In genomic region chr19:44737238-44738160, GRCh38 we compare ENCODE assay signal across 11 cellular contexts. TPM values are rescaled to one million over a fixed set of nuclear protein-coding genes. Genes with fewer than 3 reads are reported as not detected.
DNase-seq lines count a peak whose midpoint lies in the region; ATAC-seq and TF ChIP-seq lines count a peak whose summit lies in the region.
"Had no signal": no experiment of that assay in that cellular context is flagged by ENCODE, and none has a peak within 500 bp of the region (broad histone marks: within the 10 kb centered on the region; RNA-seq: fewer than 3 reads in every experiment).

No MANE protein-coding gene starts in this region.

- TF ChIP-seq RAD21 in HCT116 (IDR thresholded peaks at IDR 0.05; ENCODE audit: low read depth), result no peak

- H3K27ac ChIP-seq in HCT116 (ENCODE audit: low read depth, low read length) (no peak overlapping the region; the same call in 1 of the 2 replicates), ovary (peak overlapping the region in 1 of 2 donors; percentile 17)
- H3K27ac ChIP-seq in naive thymus-derived CD4-positive, alpha-beta T cell (ENCODE audit: low read depth, low read length), result no peak overlapping the region

- H3K9me2 ChIP-seq in HCT116 (ENCODE audit: insufficient read depth), result no peaks in the 10 kb centered on the region

- H3K36me3 Mint-ChIP-seq in central memory CD8-positive, alpha-beta T cell (ENCODE audit: insufficient read depth), result peaks cover 1% of the 10 kb centered on the region
- no peaks in the 10 kb centered on the region for H3K36me3 Mint-ChIP-seq in naive thymus-derived CD4-positive, alpha-beta T cell

- RAD21 ChIA-PET in HCT116 (lab: Charles Lee; ENCODE audit: low non-redundant PET in 1 of 2, low total read pairs in 2 of 2, uncharacterized antibody in 2 of 2, unreplicated experiment in 2 of 2), result no interaction called here

- H3K4me1 ChIP-seq in HCT116 (ENCODE audit: control insufficient read depth in 1 of 2, insufficient read depth in 2 of 2, low read length in 2 of 2), result peaks cover 64 to 79% of the 10 kb centered on the region in 2 experiments
- peaks cover 6% of the 10 kb centered on the region for H3K4me1 ChIP-seq in ovary (ENCODE audit: insufficient read depth)
- H3K4me1 ChIP-seq in naive thymus-derived CD4-positive, alpha-beta T cell (ENCODE audit: control insufficient read depth in 2 of 2, insufficient read depth in 2 of 2, low read length in 2 of 2), result no peaks in the 10 kb centered on the region

- DNase-seq in CD1c-positive myeloid dendritic cell (ENCODE audit: extremely low spot score) (peak; percentile 87), HCT116 (ENCODE audit: low read depth, low spot score) (no peak), ovary (peak in 4 of 5 donors; percentile 37 to 65 (median 46)), inferior parietal cortex (ENCODE audit: extremely low spot score) (no peak), KBM-7 (no peak)
- no peak for DNase-seq in central memory CD8-positive, alpha-beta T cell (ENCODE audit: low spot score in 2 of 2)
- DNase-seq in naive thymus-derived CD4-positive, alpha-beta T cell, result no peak
- DNase-seq: Kasumi-1, T-helper 2 cell had no signal

- intact Hi-C loops in HCT116 (cut with micrococcal nuclease) (no loop called here), ovary (cut with DNase I) (no loop called here)
- intact Hi-C loops in naive thymus-derived CD4-positive, alpha-beta T cell (cut with micrococcal nuclease), result no loop called here

- no peaks in the 10 kb centered on the region for H3K79me2 ChIP-seq in HCT116 (ENCODE audit: insufficient read depth, low read length)

- H3K4me2 ChIP-seq in HCT116 (ENCODE audit: low read length), result peak overlapping the region; percentile 16; the same call in 1 of the 2 replicates

- CTCF ChIA-PET in HCT116 (lab: Charles Lee), result interaction anchor here (2.0 kb wide), 1 partner anchor 34 kb away, joined by 8 read pairs; no protein-coding TSS in a partner anchor
- CTCF ChIA-PET in naive thymus-derived CD4-positive, alpha-beta T cell (lab: Charles Lee), result interaction anchor here (1.0 to 1.3 kb wide), 2 partner anchors 14 to 33 kb away, joined by 4 to 8 read pairs; no protein-coding TSS in a partner anchor

- no peaks in the 10 kb centered on the region for H3K9me3 Mint-ChIP-seq in central memory CD8-positive, alpha-beta T cell
- no peaks in the 10 kb centered on the region for H3K9me3 Mint-ChIP-seq in naive thymus-derived CD4-positive, alpha-beta T cell

- H3K36me3 ChIP-seq in HCT116 (ENCODE audit: control insufficient read depth in 1 of 2, insufficient read depth in 2 of 2, low read length in 2 of 2) (no peaks in the 10 kb centered on the region), ovary (no peaks in the 10 kb centered on the region)
- H3K36me3 ChIP-seq in naive thymus-derived CD4-positive, alpha-beta T cell (ENCODE audit: control insufficient read depth in 2 of 3, insufficient read depth in 3 of 3, low read length in 3 of 3), result no peaks in the 10 kb centered on the region

- TF ChIP-seq EP300 in ovary (IDR thresholded peaks at IDR 0.05), result no peak

- no peaks in the 10 kb centered on the region for H3K27me3 Mint-ChIP-seq in central memory CD8-positive, alpha-beta T cell
- peaks cover 0 to 12% (median 0%) of the 10 kb centered on the region in 5 donors for H3K27me3 Mint-ChIP-seq in naive thymus-derived CD4-positive, alpha-beta T cell

- no peak overlapping the region for H2AFZ ChIP-seq in HCT116 (ENCODE audit: low read depth, low read length, poor library complexity, severe bottlenecking)

- no peak for ATAC-seq in HCT116
- peak; percentile 43 for ATAC-seq in central memory CD8-positive, alpha-beta T cell (replicated peaks; ENCODE audit: extremely low read depth, poor library complexity, severe bottlenecking)
- ATAC-seq in naive thymus-derived CD4-positive, alpha-beta T cell, result no peak
- no peak for ATAC-seq in HG02678 (IDR thresholded peaks at IDR 0.05; ENCODE audit: unreplicated experiment)

- H3K9ac ChIP-seq in HCT116 (ENCODE audit: low read length), result no peak overlapping the region

- no peak overlapping the region for H3K4me3 ChIP-seq in HCT116 (replicated peaks in 1 of 2; ENCODE audit: low read depth in 1 of 2, low read length in 2 of 2)
- H3K4me3 ChIP-seq in ovary, result no peak overlapping the region
- H3K4me3 ChIP-seq in naive thymus-derived CD4-positive, alpha-beta T cell (ENCODE audit: low read length), result no peak overlapping the region

- peaks cover 11% of the 10 kb centered on the region for H3K4me1 Mint-ChIP-seq in central memory CD8-positive, alpha-beta T cell
- H3K4me1 Mint-ChIP-seq in naive thymus-derived CD4-positive, alpha-beta T cell, result peaks cover 7 to 31% (median 11%) of the 10 kb centered on the region in 7 donors

- H3K27me3 ChIP-seq in HCT116 (ENCODE audit: insufficient read depth, low read length) (no peaks in the 10 kb centered on the region), ovary (no peaks in the 10 kb centered on the region)
- no peaks in the 10 kb centered on the region for H3K27me3 ChIP-seq in naive thymus-derived CD4-positive, alpha-beta T cell (ENCODE audit: control insufficient read depth in 2 of 2, insufficient read depth in 2 of 2, low read length in 2 of 2)

- H4K20me1 ChIP-seq in HCT116 (ENCODE audit: insufficient read depth), result no peaks in the 10 kb centered on the region

- no peaks in the 10 kb centered on the region for H3K9me3 ChIP-seq in HCT116 (ENCODE audit: control insufficient read depth in 1 of 2, insufficient read depth in 1 of 2, low read depth in 1 of 2, low read length in 2 of 2)
- H3K9me3 ChIP-seq in ovary, result no peaks in the 10 kb centered on the region
- H3K9me3 ChIP-seq in naive thymus-derived CD4-positive, alpha-beta T cell (ENCODE audit: control insufficient read depth in 2 of 3, low read length in 3 of 3), result no peaks in the 10 kb centered on the region

- H3K4me3 Mint-ChIP-seq in central memory CD8-positive, alpha-beta T cell, result no peak overlapping the region
- H3K4me3 Mint-ChIP-seq in naive thymus-derived CD4-positive, alpha-beta T cell, result no peak overlapping the region

- POLR2A ChIA-PET in HCT116 (lab: Charles Lee), result interaction anchor here (1.5 kb wide), 1 partner anchor 35 kb away, joined by 4 read pairs; no protein-coding TSS in a partner anchor
- POLR2A ChIA-PET in naive thymus-derived CD4-positive, alpha-beta T cell (lab: Charles Lee), result interaction anchor here (0.6 to 1.0 kb wide), 2 partner anchors 13 to 37 kb away, joined by 3 read pairs; no protein-coding TSS in a partner anchor

- in situ Hi-C loops in KBM-7 (cut with MboI; ENCODE audit: low pct_unique_long_range_greater_than_20kb, low sequenced_read_pairs), result no loop called here

- TF ChIP-seq POLR2A in HCT116 (IDR thresholded peaks at IDR 0.05; ENCODE audit: borderline replicate concordance, extremely low read depth, insufficient read depth, insufficient read length) (no peak), ovary (IDR thresholded peaks at IDR 0.05) (no peak)

- BruUV-seq in HCT116 (replicated peaks; lab: Mats Ljungman, UMichigan), result no TSS peak

- TF ChIP-seq CTCF in HCT116 (IDR thresholded peaks at IDR 0.05 in 2 of 3, conservative IDR thresholded peaks at IDR 0.05 in 1 of 3; ENCODE audit: borderline replicate concordance in 1 of 3, insufficient read depth in 1 of 3, low read depth in 2 of 3, low read length in 2 of 3) (no peak), ovary (IDR thresholded peaks at IDR 0.05) (no peak)

- H3K27ac Mint-ChIP-seq in central memory CD8-positive, alpha-beta T cell (ENCODE audit: low read depth), result peak overlapping the region; percentile 49
- peak overlapping the region in 1 of 9 donors; percentile 90 for H3K27ac Mint-ChIP-seq in naive thymus-derived CD4-positive, alpha-beta T cell

- WGBS in ovary, 3 donors, result 37 to 52% (median 42%) methylated on average over 13 of the region's 13 CpGs

TF ChIP-seq in HCT116, 20 proteins besides CTCF, POLR2A, EP300 and RAD21 (continues in another document):
- TF ChIP-seq MAX (IDR thresholded peaks at IDR 0.05) (no peak), YY1 (IDR thresholded peaks at IDR 0.05; ENCODE audit: extremely low read depth, insufficient replicate concordance, low read depth, low read length) (no peak), ATF3 (IDR thresholded peaks at IDR 0.05) (no peak)

RNA-seq across cellular contexts. Expression of gene BCL3, which starts 11.0 kb away (rescaled TPM):
- 37.9 TPM for total RNA-seq in HCT116 (2021; ENCODE audit: unreplicated experiment)
- 33.1 and 43.5 TPM in 2 replicates for polyA plus RNA-seq in HCT116 (2012)
- total RNA-seq in ovary, result 100 to 1,000 TPM in 2 of 7 donors, 10 to 100 TPM in 5; 17.8 to 141 (median 50.7) TPM
- 10 to 100 TPM in 1 of 2 donors, 1 to 10 TPM in 1; 3.2 to 43.4 TPM for polyA plus RNA-seq in ovary
- total RNA-seq in naive thymus-derived CD4-positive, alpha-beta T cell, result 100 to 1,000 TPM in 1 of 5 experiments, 10 to 100 TPM in 4; 10.2 to 107 (median 94.2) TPM
- polyA plus RNA-seq in naive thymus-derived CD4-positive, alpha-beta T cell, result 1 to 10 TPM; 3.3 to 8.9 TPM

RNA-seq across cellular contexts. Expression of gene CEACAM16, which starts 38.5 kb away (rescaled TPM):
- total RNA-seq in HCT116 (2021; ENCODE audit: unreplicated experiment) (not detected), ovary (not detected)
- polyA plus RNA-seq in HCT116 (2012), result not detected in 2 replicates
- polyA plus RNA-seq in ovary, result not detected
- total RNA-seq in naive thymus-derived CD4-positive, alpha-beta T cell, result not detected
- not detected for polyA plus RNA-seq in naive thymus-derived CD4-positive, alpha-beta T cell
- total RNA-seq: OCI-LY7 had no signal

RNA-seq across cellular contexts. Expression of gene CBLC, which starts 40.2 kb away (rescaled TPM):
- total RNA-seq in HCT116 (2021; ENCODE audit: unreplicated experiment) (54.3 TPM), ovary (10 to 100 TPM in 1 of 7 donors, 1 to 10 TPM in 3, under 1 TPM in 1, not detected in 2; 0.46 to 10.3 (median 2.2) TPM)
- 54.5 and 58.3 TPM in 2 replicates for polyA plus RNA-seq in HCT116 (2012)
- polyA plus RNA-seq in ovary, result under 1 TPM in 1 of 2 donors, not detected in 1; 0.08 TPM
- total RNA-seq in naive thymus-derived CD4-positive, alpha-beta T cell, result not detected
- not detected for polyA plus RNA-seq in naive thymus-derived CD4-positive, alpha-beta T cell
- total RNA-seq: OCI-LY7 had no signal

Comparison
In these comparisons a context has a peak if more than half of its experiments do, and no peak if none do; other contexts are left out.
1. DNase-seq: peak in CD1c-positive myeloid dendritic cell (single experiment) and ovary (4 of 5); none in HCT116 (single experiment), central memory CD8-positive, alpha-beta T cell (0 of 2), naive thymus-derived CD4-positive, alpha-beta T cell (0 of 9), inferior parietal cortex (single experiment) and KBM-7 (single experiment).